ENCODE assay signal across 8 cellular contexts in genomic region chrX:38166478-38167083, GRCh38. TPM values are rescaled to one million over a fixed set of nuclear protein-coding genes. Genes with fewer than 3 reads are reported as not detected.
DNase-seq lines count a peak whose midpoint lies in the region; ATAC-seq and TF ChIP-seq lines count a peak whose summit lies in the region.

No MANE protein-coding gene starts in this region.

- H3K27ac ChIP-seq in right lobe of liver: no peak overlapping the region

- peak in 2 of 4 donors; percentile 50 to 51 for ATAC-seq in right lobe of liver
- no peak for ATAC-seq in HG03135 (IDR thresholded peaks at IDR 0.05; ENCODE audit: unreplicated experiment)

- no peak for TF ChIP-seq POLR2A in right lobe of liver (IDR thresholded peaks at IDR 0.05)

- H3K9me3 ChIP-seq in adipocyte (ENCODE audit: control insufficient read depth, low read length) (no peaks in the 10 kb centered on the region), right lobe of liver (no peaks in the 10 kb centered on the region)

- DNase-seq in SKM-1 (lab: John Stamatoyannopoulos, UW; ENCODE audit: unreplicated experiment) (peak; percentile 0), SKM-1 treated with dmso at 0.1 percent for 144 hours (lab: John Stamatoyannopoulos, UW; ENCODE audit: unreplicated experiment) (no peak), Kasumi-1 (lab: John Stamatoyannopoulos, UW) (peak; percentile 12 to 16), adipocyte (ENCODE audit: low read depth) (peak; percentile 75), right lobe of liver (no peak), NCI-H774 (lab: John Stamatoyannopoulos, UW) (no peak), H7 (no peak)

- peaks cover 72% of the 10 kb centered on the region for H3K36me3 ChIP-seq in adipocyte (ENCODE audit: control insufficient read depth, insufficient read depth, low read length, severe bottlenecking)
- no peaks in the 10 kb centered on the region for H3K36me3 ChIP-seq in right lobe of liver
- H3K36me3 ChIP-seq in H7 (replicated peaks; ENCODE audit: control insufficient read depth, insufficient read depth, low read length): no peaks in the 10 kb centered on the region

- WGBS in right lobe of liver (ENCODE audit: insufficient coverage, low coverage, low lambda C conversion rate, missing lambda C conversion rate): 36% methylated on average over 2 of the region's 2 CpGs

- peaks cover 37% of the 10 kb centered on the region for H3K4me1 ChIP-seq in adipocyte (ENCODE audit: control insufficient read depth, insufficient read depth, low read length)
- no peaks in the 10 kb centered on the region for H3K4me1 ChIP-seq in right lobe of liver

- peak overlapping the region; percentile 1 for H3K9ac ChIP-seq in adipocyte (ENCODE audit: low read length)

- no peak overlapping the region for H3K4me3 ChIP-seq in adipocyte (ENCODE audit: low read length)
- no peak overlapping the region for H3K4me3 ChIP-seq in right lobe of liver
- H3K4me3 ChIP-seq in H7 (ENCODE audit: insufficient read depth, low read depth, low read length): no peak overlapping the region

- peaks cover 3% of the 10 kb centered on the region for H3K27me3 ChIP-seq in adipocyte (replicated peaks; ENCODE audit: control insufficient read depth, insufficient read depth, low read length)
- H3K27me3 ChIP-seq in right lobe of liver: no peaks in the 10 kb centered on the region
- no peaks in the 10 kb centered on the region for H3K27me3 ChIP-seq in H7 (ENCODE audit: control insufficient read depth, insufficient read depth, low read length)

- intact Hi-C loops in right lobe of liver (cut with DNase I): loop anchor here in 1 of 2 donors (10.0 kb wide), 1 partner anchor 242 kb away; no protein-coding TSS in a partner anchor

- TF ChIP-seq CTCF in right lobe of liver (IDR thresholded peaks at IDR 0.05): peak; percentile 64 to 85 (median 74)

RNA-seq across cellular contexts. Expression of gene SRPX, which starts 54.1 kb away (rescaled TPM):
- total RNA-seq in right lobe of liver: 10 to 100 TPM in 3 of 6 experiments, 1 to 10 TPM in 3; 6.5 to 15.3 (median 10.5) TPM
- total RNA-seq in H7 (2014; rRNA removed; shearing (Covaris generic)): 8.0 and 9.9 TPM in 2 replicates

Comparison
In these comparisons a context has a peak if more than half of its experiments do, and no peak if none do; other contexts are left out.
1. DNase-seq: peak in SKM-1 (single experiment), Kasumi-1 (2 of 2) and adipocyte (single experiment); none in SKM-1 treated with dmso at 0.1 percent for 144 hours (single experiment), right lobe of liver (0 of 3), NCI-H774 (single experiment) and H7 (single experiment).